Comparison of ENCODE assay signal across 19 cellular contexts in the genomic region with DNA sequence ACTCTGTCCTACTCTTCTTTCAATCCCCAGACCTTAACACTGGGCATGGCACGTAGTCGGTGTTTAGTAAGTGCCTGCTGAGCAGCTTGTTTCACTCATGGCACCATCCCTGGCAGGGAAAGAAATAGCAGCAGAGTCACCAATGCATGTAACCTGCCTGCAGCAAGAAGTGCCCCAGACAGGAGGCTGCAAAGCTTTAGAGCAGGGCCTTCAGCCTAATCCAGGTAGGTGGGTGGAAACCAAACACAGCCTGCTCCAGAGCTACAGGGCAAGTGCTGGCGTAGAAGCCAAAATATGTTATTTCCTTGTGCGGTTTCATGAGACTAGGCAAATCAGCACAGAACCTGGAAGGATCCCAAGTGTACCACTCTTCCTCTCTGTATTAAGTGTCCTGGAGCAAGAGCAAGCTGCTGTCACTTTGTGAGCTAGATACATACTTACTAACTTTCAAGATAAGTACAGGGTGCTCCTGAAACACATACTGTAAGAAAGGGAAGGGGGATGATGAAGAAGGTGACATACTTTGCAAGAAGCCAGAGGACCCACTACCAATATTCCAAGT. TPM values are rescaled to one million over a fixed set of nuclear protein-coding genes. Genes with fewer than 3 reads are reported as not detected.
DNase-seq lines count a peak whose midpoint lies in the region; ATAC-seq and TF ChIP-seq lines count a peak whose summit lies in the region.
"Had no signal": no experiment of that assay in that cellular context is flagged by ENCODE, and none has a peak within 500 bp of the region (broad histone marks: within the 10 kb centered on the region; RNA-seq: fewer than 3 reads in every experiment).

No MANE protein-coding gene starts in this region.

- H3K9ac ChIP-seq in neural progenitor cell, result no peak overlapping the region

- no peak overlapping the region for H3K4me2 ChIP-seq in neural progenitor cell
- H3K4me2 ChIP-seq: GM23338 had no signal

- H3K79me2 ChIP-seq in neural progenitor cell (ENCODE audit: low read depth), result peaks cover 54% of the 10 kb centered on the region

- H3K4me1 Mint-ChIP-seq in neural progenitor cell, result peaks cover 30% of the 10 kb centered on the region
- H3K4me1 Mint-ChIP-seq in CD8-positive, alpha-beta T cell (ENCODE audit: low read depth), result peaks cover 17% of the 10 kb centered on the region

- peaks cover 10% of the 10 kb centered on the region for H3K27me3 ChIP-seq in neural progenitor cell
- H3K27me3 ChIP-seq in CD8-positive, alpha-beta T cell (ENCODE audit: insufficient read depth, low read length), result peaks cover 7% of the 10 kb centered on the region

- H3K27ac Mint-ChIP-seq in neural progenitor cell, result peak overlapping the region; percentile 32
- H3K27ac Mint-ChIP-seq in CD8-positive, alpha-beta T cell, result no peak overlapping the region

- no peak overlapping the region for H2AFZ ChIP-seq in neural progenitor cell (replicated peaks)
- H2AFZ ChIP-seq: GM23338 had no signal

- POLR2A ChIA-PET in CD8-positive, alpha-beta T cell (lab: Charles Lee), result no interaction called here

- peaks cover 8% of the 10 kb centered on the region for H3F3A ChIP-seq in neural progenitor cell (ENCODE audit: low read depth)

- no peaks in the 10 kb centered on the region for H3K9me3 ChIP-seq in neural progenitor cell (ENCODE audit: low read depth)
- H3K9me3 ChIP-seq in CD8-positive, alpha-beta T cell (ENCODE audit: low read length), result no peaks in the 10 kb centered on the region

- H3K4me3 Mint-ChIP-seq in neural progenitor cell, result no peak overlapping the region
- no peak overlapping the region for H3K4me3 Mint-ChIP-seq in CD8-positive, alpha-beta T cell
- H3K4me3 Mint-ChIP-seq: CD14-positive monocyte, GM23338 had no signal

- no peak for ATAC-seq in CD8-positive, alpha-beta T cell
- ATAC-seq in HG02852 (IDR thresholded peaks at IDR 0.05; ENCODE audit: unreplicated experiment), result no peak
- ATAC-seq: GM23338 had no signal

- intact Hi-C loops in CD8-positive, alpha-beta T cell (cut with DNase I, micrococcal nuclease), result no loop called here

- H3K4me3 ChIP-seq in epithelial cell of esophagus (ENCODE audit: low read length) (no peak overlapping the region), neural progenitor cell (no peak overlapping the region)
- H3K4me3 ChIP-seq in CD8-positive, alpha-beta T cell (ENCODE audit: low read depth, low read length), result no peak overlapping the region
- H3K4me3 ChIP-seq: GM23338 had no signal

- no peak overlapping the region for H3K27ac ChIP-seq in neural progenitor cell
- no peak overlapping the region for H3K27ac ChIP-seq in CD8-positive, alpha-beta T cell (ENCODE audit: low read depth, low read length)

- CTCF ChIA-PET in CD8-positive, alpha-beta T cell (lab: Charles Lee), result interaction anchor here (1.2 kb wide), 1 partner anchor 9 kb away, joined by 3 read pairs; no protein-coding TSS in a partner anchor

- peaks cover 6% of the 10 kb centered on the region for H4K20me1 ChIP-seq in neural progenitor cell (ENCODE audit: low read depth)

- peaks cover 7% of the 10 kb centered on the region for H3K36me3 ChIP-seq in neural progenitor cell
- no peaks in the 10 kb centered on the region for H3K36me3 ChIP-seq in CD8-positive, alpha-beta T cell (ENCODE audit: insufficient read depth, low read length)

- peaks cover 2% of the 10 kb centered on the region for H3K27me3 Mint-ChIP-seq in neural progenitor cell (ENCODE audit: insufficient read depth, low read depth)
- H3K27me3 Mint-ChIP-seq in CD8-positive, alpha-beta T cell (ENCODE audit: low read depth), result peaks cover 56% of the 10 kb centered on the region

- H3K9me3 Mint-ChIP-seq in neural progenitor cell, result no peaks in the 10 kb centered on the region
- H3K9me3 Mint-ChIP-seq in CD8-positive, alpha-beta T cell, result no peaks in the 10 kb centered on the region
- H3K9me3 Mint-ChIP-seq: GM23338 had no signal

- peaks cover 34% of the 10 kb centered on the region for H3K36me3 Mint-ChIP-seq in neural progenitor cell
- H3K36me3 Mint-ChIP-seq in CD8-positive, alpha-beta T cell, result no peaks in the 10 kb centered on the region

- no peak for TF ChIP-seq CTCF in epithelial cell of esophagus (IDR thresholded peaks at IDR 0.05; ENCODE audit: insufficient read depth, low read depth, low read length, missing control alignments)
- TF ChIP-seq CTCF in neural progenitor cell (IDR thresholded peaks at IDR 0.05), result no peak
- no peak for TF ChIP-seq CTCF in CD8-positive, alpha-beta T cell (IDR thresholded peaks at IDR 0.05)

- H3K4me1 ChIP-seq in neural progenitor cell, result peaks cover 17% of the 10 kb centered on the region
- peaks cover 13% of the 10 kb centered on the region for H3K4me1 ChIP-seq in CD8-positive, alpha-beta T cell (ENCODE audit: insufficient read depth, low read length)

- peak; percentile 10 for DNase-seq in NCI-H2029 (lab: John Stamatoyannopoulos, UW)
- no peak for DNase-seq in NCI-H2029 treated with DMSO at 0.1 percent for 48 hours (lab: John Stamatoyannopoulos, UW)
- DNase-seq in NCI-H524 treated with DMSO at 0.1 percent for 48 hours (lab: John Stamatoyannopoulos, UW), result peak; percentile 52
- DNase-seq in epithelial cell of esophagus (ENCODE audit: low read depth), result peak; percentile 30
- DNase-seq in neural progenitor cell (ENCODE audit: low spot score), result no peak
- DNase-seq in NCI-H2227 treated with DMSO at 0.1 percent for 48 hours (lab: John Stamatoyannopoulos, UW), result no peak
- DNase-seq in CD8-positive, alpha-beta T cell, result no peak
- DNase-seq: 8988T, DMS 273 treated with DMSO at 0.1 percent for 48 hours, GDM1, NCI-H1105 treated with DMSO at 0.1 percent for 48 hours, NCI-H1694, NCI-H2107, NCI-H510A treated with DMSO at 0.1 percent for 48 hours, SIG-M5 had no signal

RNA-seq across cellular contexts. Expression of a gene that starts 5.5 kb away (rescaled TPM):
- total RNA-seq in neural progenitor cell (ENCODE audit: low replicate concordance), result 43.0 and 55.9 TPM in 2 replicates
- not detected for total RNA-seq in CD8-positive, alpha-beta T cell
- total RNA-seq: LHCN-M2 had no signal

Comparison
In these comparisons a context has a peak if more than half of its experiments do, and no peak if none do; other contexts are left out.
1. DNase-seq: peak in NCI-H2029 (single experiment), NCI-H524 treated with DMSO at 0.1 percent for 48 hours (single experiment) and epithelial cell of esophagus (single experiment); none in NCI-H2029 treated with DMSO at 0.1 percent for 48 hours (single experiment), neural progenitor cell (single experiment), NCI-H2227 treated with DMSO at 0.1 percent for 48 hours (single experiment) and CD8-positive, alpha-beta T cell (0 of 7).
2. RNA of a gene that starts 5.5 kb away (total RNA-seq): 43.0 to 55.9 TPM in neural progenitor cell; not detected in CD8-positive, alpha-beta T cell; every median in the first group is over 10 times any median in the second.